In genomic region chr5:61330879-61331406, GRCh38 we compare ENCODE assay signal across 1 cellular context.
TF ChIP-seq lines count a peak whose summit lies in the region.

No MANE protein-coding gene starts in this region.

TF ChIP-seq in WTC11, 78 proteins besides CTCF, POLR2A, EP300 and RAD21 (continued from another document):
- TF ChIP-seq E2F4 (CRISPR knock-in tag; IDR thresholded peaks at IDR 0.05; ENCODE audit: borderline replicate concordance, low read depth) (no peak), ARID4B (CRISPR knock-in tag; IDR thresholded peaks at IDR 0.05; ENCODE audit: borderline replicate concordance) (0 out of 2 replicates have a peak, but pooled peaks have one; percentile 64), ZNF219 (CRISPR knock-in tag; IDR thresholded peaks at IDR 0.05; ENCODE audit: borderline replicate concordance) (peak; percentile 44; the same call in 1 of the 2 replicates), CREB1 (CRISPR knock-in tag; IDR thresholded peaks at IDR 0.05) (no peak), HMGXB4 (CRISPR knock-in tag; IDR thresholded peaks at IDR 0.05) (no peak; the same call in 1 of the 2 replicates), NFYB (CRISPR knock-in tag; conservative IDR thresholded peaks at IDR 0.05; ENCODE audit: low read depth) (0 out of 2 replicates have a peak, but pooled peaks have one; percentile 13), CREM (CRISPR knock-in tag; IDR thresholded peaks at IDR 0.05) (no peak), AFF4 (CRISPR knock-in tag; IDR thresholded peaks at IDR 0.05; ENCODE audit: borderline replicate concordance) (no peak), CBFB (CRISPR knock-in tag; IDR thresholded peaks at IDR 0.05; ENCODE audit: low read depth) (0 out of 2 replicates have a peak, but pooled peaks have one; percentile 20), ETV6 (CRISPR knock-in tag; IDR thresholded peaks at IDR 0.05) (no peak), ERG (CRISPR knock-in tag; IDR thresholded peaks at IDR 0.05) (no peak), TEAD4 (CRISPR knock-in tag; IDR thresholded peaks at IDR 0.05) (no peak)
TF ChIP-seq in WTC11: peak in this region for 10.
